Comparison of ENCODE assay signal across 11 cellular contexts in genomic region chr9:76912631-76913275, GRCh38. TPM values are rescaled to one million over a fixed set of nuclear protein-coding genes. Genes with fewer than 3 reads are reported as not detected.
DNase-seq lines count a peak whose midpoint lies in the region; ATAC-seq lines count a peak whose summit lies in the region.
"Had no signal": no experiment of that assay in that cellular context is flagged by ENCODE, and none has a peak within 500 bp of the region (broad histone marks: within the 10 kb centered on the region; RNA-seq: fewer than 3 reads in every experiment).

No MANE protein-coding gene starts in this region.

- no peaks in the 10 kb centered on the region for H3K9me3 Mint-ChIP-seq in activated T-cell treated with anti-CD3 and anti-CD28 coated beads, Interleukin-2, amount 50 U/mL, for 24 hours
- peaks cover 0 to 6% (median 0%) of the 10 kb centered on the region in 9 donors for H3K9me3 Mint-ChIP-seq in naive thymus-derived CD8-positive, alpha-beta T cell

- POLR2A ChIA-PET in naive thymus-derived CD8-positive, alpha-beta T cell (lab: Charles Lee) = no interaction called here

- peak overlapping the region; percentile 35 for H3K27ac Mint-ChIP-seq in activated T-cell treated with anti-CD3 and anti-CD28 coated beads, Interleukin-2, amount 50 U/mL, for 24 hours
- no peak overlapping the region for H3K27ac Mint-ChIP-seq in naive thymus-derived CD8-positive, alpha-beta T cell

- no peaks in the 10 kb centered on the region for H3K36me3 Mint-ChIP-seq in activated T-cell treated with anti-CD3 and anti-CD28 coated beads, Interleukin-2, amount 50 U/mL, for 24 hours (ENCODE audit: low read depth)
- no peaks in the 10 kb centered on the region for H3K36me3 Mint-ChIP-seq in naive thymus-derived CD8-positive, alpha-beta T cell

- peaks cover 2% of the 10 kb centered on the region for H3K4me1 Mint-ChIP-seq in activated T-cell treated with anti-CD3 and anti-CD28 coated beads, Interleukin-2, amount 50 U/mL, for 24 hours (ENCODE audit: low read depth)
- no peaks in the 10 kb centered on the region for H3K4me1 Mint-ChIP-seq in naive thymus-derived CD8-positive, alpha-beta T cell

- no peak for ATAC-seq in GM19463 (IDR thresholded peaks at IDR 0.05; ENCODE audit: unreplicated experiment)
- no peak for ATAC-seq in naive thymus-derived CD8-positive, alpha-beta T cell

- DNase-seq in activated T-cell treated with anti-CD3 and anti-CD28 coated beads, Interleukin-2, amount 50 U/mL, for 24 hours = no peak
- DNase-seq in activated T-cell treated with anti-CD3 and anti-CD28 coated beads, Interleukin-2, amount 50 U/mL, for 48 hours = no peak
- peak; percentile 28 to 51 for DNase-seq in NOMO-1 (lab: John Stamatoyannopoulos, UW; ENCODE audit: unreplicated experiment in 2 of 2)
- peak; percentile 15 for DNase-seq in cerebellum (ENCODE audit: low spot score)
- DNase-seq in naive thymus-derived CD8-positive, alpha-beta T cell = no peak
- DNase-seq in NCI-H187 treated with DMSO at 0.1 percent for 48 hours (lab: John Stamatoyannopoulos, UW) = no peak
- no peak for DNase-seq in NAMALWA (ENCODE audit: low spot score)
- DNase-seq: activated CD4-positive, alpha-beta T cell treated with anti-CD3 and anti-CD28 coated beads for 48 hours; effector memory CD4-positive, alpha-beta T cell; Karpas-422 had no signal

- H3K27me3 Mint-ChIP-seq in activated T-cell treated with anti-CD3 and anti-CD28 coated beads, Interleukin-2, amount 50 U/mL, for 24 hours = peaks cover 54% of the 10 kb centered on the region
- H3K27me3 Mint-ChIP-seq in naive thymus-derived CD8-positive, alpha-beta T cell = peaks cover 23 to 62% (median 31%) of the 10 kb centered on the region in 5 donors

- no peak overlapping the region for H3K4me3 Mint-ChIP-seq in activated T-cell treated with anti-CD3 and anti-CD28 coated beads, Interleukin-2, amount 50 U/mL, for 24 hours
- H3K4me3 Mint-ChIP-seq in naive thymus-derived CD8-positive, alpha-beta T cell = no peak overlapping the region

RNA-seq across cellular contexts. Expression of gene PRUNE2, which starts 6.8 kb away (rescaled TPM):
- 25.2 TPM for total RNA-seq in cerebellum
- total RNA-seq in naive thymus-derived CD8-positive, alpha-beta T cell = not detected
- polyA plus RNA-seq in naive thymus-derived CD8-positive, alpha-beta T cell = not detected

Comparison
In these comparisons a context has a peak if more than half of its experiments do, and no peak if none do; other contexts are left out.
1. DNase-seq: peak in NOMO-1 (2 of 2) and cerebellum (single experiment); none in activated T-cell treated with anti-CD3 and anti-CD28 coated beads, Interleukin-2, amount 50 U/mL, for 24 hours (single experiment), activated T-cell treated with anti-CD3 and anti-CD28 coated beads, Interleukin-2, amount 50 U/mL, for 48 hours (0 of 2), naive thymus-derived CD8-positive, alpha-beta T cell (0 of 10), NCI-H187 treated with DMSO at 0.1 percent for 48 hours (single experiment) and NAMALWA (single experiment).
2. RNA of gene PRUNE2, which starts 6.8 kb away (total RNA-seq): 25.2 TPM in cerebellum (single experiment); not detected in naive thymus-derived CD8-positive, alpha-beta T cell; every median in the first group is over 10 times any median in the second.